In the genomic region with DNA sequence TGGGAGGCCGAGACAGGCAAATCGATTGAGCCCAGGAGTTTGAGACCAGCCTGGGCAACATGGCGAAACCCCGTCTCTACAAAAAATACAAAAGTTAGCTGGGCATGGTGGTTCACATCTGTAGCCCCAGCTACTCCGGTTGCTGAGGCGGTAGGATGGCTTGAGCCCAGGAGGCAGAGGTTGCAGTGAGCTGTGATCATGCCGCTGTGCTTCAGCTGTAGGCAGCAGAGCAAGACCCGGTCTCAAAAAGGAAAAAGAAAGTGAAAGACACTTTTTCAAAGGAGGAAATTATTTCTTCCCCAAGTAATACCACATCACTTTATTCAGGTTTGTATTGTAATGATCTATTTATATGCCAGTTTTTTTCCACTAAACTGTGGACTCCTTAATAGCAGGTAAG, we compare ENCODE assay signal across 9 cellular contexts. TPM values are rescaled to one million over a fixed set of nuclear protein-coding genes. Genes with fewer than 3 reads are reported as not detected.
DNase-seq lines count a peak whose midpoint lies in the region; ATAC-seq and TF ChIP-seq lines count a peak whose summit lies in the region.
"Had no signal": no experiment of that assay in that cellular context is flagged by ENCODE, and none has a peak within 500 bp of the region (broad histone marks: within the 10 kb centered on the region; RNA-seq: fewer than 3 reads in every experiment).

No MANE protein-coding gene starts in this region.

- no peak for TF ChIP-seq CTCF in heart left ventricle (IDR thresholded peaks at IDR 0.05)

- no peaks in the 10 kb centered on the region for H3K27me3 ChIP-seq in heart left ventricle
- H3K27me3 ChIP-seq: thyroid gland had no signal

- peaks cover 0 to 5% (median 0%) of the 10 kb centered on the region in 12 donors for H3K4me1 ChIP-seq in heart left ventricle
- H3K4me1 ChIP-seq: thyroid gland had no signal

- peak overlapping the region in 1 of 12 donors; percentile 9 for H3K4me3 ChIP-seq in heart left ventricle
- H3K4me3 ChIP-seq: thyroid gland had no signal

- peak; percentile 20 to 31 for DNase-seq in activated CD4-positive, alpha-beta T cell treated with anti-CD3 and anti-CD28 coated beads, Interleukin-2, amount 50 U/mL, for 48 hours
- peak; percentile 24 for DNase-seq in stimulated activated CD4-positive, alpha-beta T cell treated with anti-CD3 and anti-CD28 coated beads, Interleukin-1b, Interleukin-23, amount 100 ng/mL, for 48 hours
- DNase-seq in caudate nucleus (lab: John Stamatoyannopoulos, UW) (no peak), heart left ventricle (no peak), DMS79 (lab: John Stamatoyannopoulos, UW) (no peak), SK-N-DZ (ENCODE audit: low spot score) (no peak)

- 85 to 89% (median 88%) methylated on average over 8 of the region's 8 CpGs for WGBS in heart left ventricle, 4 donors

- intact Hi-C loops in heart left ventricle (cut with DNase I): loop anchor here in 1 of 10 donors (10.0 kb wide), 1 partner anchor 74 kb away; no protein-coding TSS in a partner anchor

- peaks cover 0 to 13% (median 0%) of the 10 kb centered on the region in 12 donors for H3K9me3 ChIP-seq in heart left ventricle
- H3K9me3 ChIP-seq: thyroid gland had no signal

- H3K27ac ChIP-seq in caudate nucleus (ENCODE audit: low read depth, low read length): no peak overlapping the region
- peak overlapping the region in 1 of 12 donors; percentile 15 for H3K27ac ChIP-seq in heart left ventricle
- H3K27ac ChIP-seq: thyroid gland had no signal

- peak; percentile 88 for ATAC-seq in GM19328 (IDR thresholded peaks at IDR 0.05; ENCODE audit: unreplicated experiment)
- ATAC-seq in HG03135 (IDR thresholded peaks at IDR 0.05; ENCODE audit: unreplicated experiment): peak; percentile 84
- ATAC-seq in heart left ventricle: no peak

- TF ChIP-seq POLR2A in heart left ventricle (IDR thresholded peaks at IDR 0.05): no peak

- H3K36me3 ChIP-seq in heart left ventricle: no peaks in the 10 kb centered on the region
- H3K36me3 ChIP-seq: thyroid gland had no signal

RNA-seq across cellular contexts. Expression of a gene that starts 35.7 kb away (rescaled TPM):
- total RNA-seq in heart left ventricle: 1 to 10 TPM in 8 of 9 donors, under 1 TPM in 1; 0.76 to 3.6 (median 1.7) TPM
- polyA plus RNA-seq in heart left ventricle: 1 to 10 TPM in 1 of 2 donors, under 1 TPM in 1; 0.38 to 1.3 TPM
- 12.7 and 15.4 TPM in 2 replicates for polyA plus RNA-seq in SK-N-DZ (2014; cell fraction: cytosol; rRNA removed)
- 12.8 and 13.1 TPM in 2 replicates for polyA plus RNA-seq in SK-N-DZ (2014; cell fraction: nucleus; rRNA removed)

RNA-seq across cellular contexts. Expression of a gene that starts 56.8 kb away (rescaled TPM):
- total RNA-seq in heart left ventricle: under 1 TPM in 1 of 9 donors, not detected in 8; 0.16 TPM
- polyA plus RNA-seq in heart left ventricle: not detected
- polyA plus RNA-seq in SK-N-DZ (2014; cell fraction: cytosol; rRNA removed): not detected in 2 replicates
- polyA plus RNA-seq in SK-N-DZ (2014; cell fraction: nucleus; rRNA removed): not detected in 2 replicates

Comparison
In these comparisons a context has a peak if more than half of its experiments do, and no peak if none do; other contexts are left out.
1. ATAC-seq: peak in GM19328 (single experiment) and HG03135 (single experiment); none in heart left ventricle (0 of 4).
2. DNase-seq: peak in activated CD4-positive, alpha-beta T cell treated with anti-CD3 and anti-CD28 coated beads, Interleukin-2, amount 50 U/mL, for 48 hours (2 of 2) and stimulated activated CD4-positive, alpha-beta T cell treated with anti-CD3 and anti-CD28 coated beads, Interleukin-1b, Interleukin-23, amount 100 ng/mL, for 48 hours (single experiment); none in caudate nucleus (0 of 61), heart left ventricle (0 of 5), DMS79 (single experiment) and SK-N-DZ (single experiment).